ENCODE assay signal across 28 cellular contexts in genomic region chr10:99881371-99881770, GRCh38.
"Had no signal": no experiment of that assay in that cellular context is flagged by ENCODE, and none has a peak within 500 bp of the region (broad histone marks: within the 10 kb centered on the region; RNA-seq: fewer than 3 reads in every experiment).

No MANE protein-coding gene starts in this region.

- ATAC-seq: activated CD8-positive, alpha-beta memory T cell treated with anti-CD3 and anti-CD28 coated beads, Interleukin-2, amount 10 ng/mL, durations not matched to agents 7 days and 5 days; K562; Panc1 had no signal

- H3K27me3 ChIP-seq: ascending aorta, SJCRH30 had no signal

- DNase-seq: activated CD4-positive, alpha-beta T cell treated with anti-CD3 and anti-CD28 coated beads, Interleukin-2, amount 10 ng/mL, durations not matched to agents 24 days and 14 days; activated CD4-positive, alpha-beta T cell treated with anti-CD3 and anti-CD28 coated beads, Interleukin-2, amount 50 U/mL, for 4 hours; activated CD8-positive, alpha-beta memory T cell treated with anti-CD3 and anti-CD28 coated beads for 24 hours; activated CD8-positive, alpha-beta memory T cell treated with anti-CD3 and anti-CD28 coated beads, Interleukin-2, amount 10 ng/mL, durations not matched to agents 7 days and 5 days; activated CD8-positive, alpha-beta memory T cell treated with anti-CD3 and anti-CD28 coated beads, Interleukin-2, amount 50 U/mL, for 48 hours; activated effector memory CD4-positive, alpha-beta T cell treated with Interleukin-2 at 50 U/mL for 16 hours; activated naive CD4-positive, alpha-beta T cell treated with anti-CD3 and anti-CD28 coated beads, Interleukin-2, amount 10 ng/mL, durations not matched to agents 7 days and 5 days; activated T-cell treated with anti-CD3 and anti-CD28 coated beads, Interleukin-2, amount 50 U/mL, for 48 hours; amygdala; caudate nucleus; cerebellar nuclear complex; NCI-H1105; NCI-H1417 treated with DMSO at 0.1 percent for 48 hours; NCI-H187 treated with DMSO at 0.1 percent for 48 hours; NCI-H2081; NCI-H2171 treated with DMSO at 0.1 percent for 48 hours; NCI-H2227 treated with DMSO at 0.1 percent for 48 hours; NCI-H446; NCI-H510A treated with DMSO at 0.1 percent for 48 hours; NCI-H526 treated with DMSO at 0.1 percent for 48 hours; NCI-H774; SHP77; SJCRH30; T1000 had no signal

- FAIRE-seq: K562 had no signal

- H3K4me1 ChIP-seq: ascending aorta, SJCRH30 had no signal

- H3K4me3 ChIP-seq: ascending aorta, K562, SJCRH30, SK-N-MC had no signal

- H3K9me3 ChIP-seq: ascending aorta, SJCRH30 had no signal

- H3K27ac ChIP-seq: ascending aorta, SJCRH30, SK-N-MC had no signal
